In the genomic region with DNA sequence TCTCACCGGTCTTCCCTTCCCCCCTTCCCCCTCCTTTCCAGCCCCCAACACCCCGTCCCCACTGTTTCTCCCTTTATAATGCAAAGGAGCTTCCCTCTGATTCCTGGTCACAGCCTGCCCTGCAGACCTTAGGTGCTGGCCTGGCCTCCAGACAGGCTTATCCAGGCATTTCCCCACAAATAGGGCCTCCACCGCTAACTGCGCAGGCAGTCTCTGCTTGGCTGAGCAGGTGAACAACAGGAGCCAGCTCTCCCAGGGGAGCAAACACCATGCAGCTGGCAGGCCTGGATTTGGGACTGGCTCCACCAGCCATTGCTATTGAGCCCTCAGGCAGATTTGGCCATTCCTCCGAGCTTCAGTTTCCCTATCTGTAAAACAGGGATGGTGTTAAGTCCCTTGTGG, we compare ENCODE assay signal across 15 cellular contexts. TPM values are rescaled to one million over a fixed set of nuclear protein-coding genes. Genes with fewer than 3 reads are reported as not detected.
DNase-seq lines count a peak whose midpoint lies in the region; ATAC-seq and TF ChIP-seq lines count a peak whose summit lies in the region.
"Had no signal": no experiment of that assay in that cellular context is flagged by ENCODE, and none has a peak within 500 bp of the region (broad histone marks: within the 10 kb centered on the region; RNA-seq: fewer than 3 reads in every experiment).

No MANE protein-coding gene starts in this region.

- intact Hi-C loops in prostate gland (cut with DNase I) = no loop called here

- 10 to 14% methylated on average over 5 of the region's 5 CpGs for WGBS in ectodermal cell, 2 experiments
- WGBS in prostate gland = 63% methylated on average over 5 of the region's 5 CpGs

- H3K27ac ChIP-seq in ectodermal cell (ENCODE audit: insufficient read depth, low read depth, low read length, poor library complexity, severe bottlenecking) = no peak overlapping the region
- H3K27ac ChIP-seq in prostate gland = peak overlapping the region; percentile 90 to 98
- H3K27ac ChIP-seq: cardiac muscle cell, SK-N-MC had no signal

- no peaks in the 10 kb centered on the region for H3K27me3 ChIP-seq in ectodermal cell (ENCODE audit: control insufficient read depth, insufficient read depth, low read length, poor library complexity, severe bottlenecking)
- no peaks in the 10 kb centered on the region for H3K27me3 ChIP-seq in prostate gland (replicated peaks; ENCODE audit: insufficient read depth)
- H3K27me3 ChIP-seq: cardiac muscle cell had no signal

- H3K4me3 Mint-ChIP-seq in activated T-cell treated with anti-CD3 and anti-CD28 coated beads, Interleukin-2, amount 50 U/mL, for 24 hours = no peak overlapping the region
- H3K4me3 Mint-ChIP-seq: activated CD4-positive, alpha-beta T cell treated with anti-CD3 and anti-CD28 coated beads for 36 hours; stimulated activated memory B cell treated with anti-CD40 and anti-IgM and Interleukin-4, amounts not matched to agents 10 μg/mL and 1 μg/mL and 100 μg/mL, for 72 hours had no signal

- H3K4me1 Mint-ChIP-seq in activated T-cell treated with anti-CD3 and anti-CD28 coated beads, Interleukin-2, amount 50 U/mL, for 24 hours (ENCODE audit: low read depth) = peaks cover 2% of the 10 kb centered on the region
- H3K4me1 Mint-ChIP-seq: activated CD4-positive, alpha-beta T cell treated with anti-CD3 and anti-CD28 coated beads for 36 hours had no signal

- peaks cover 54% of the 10 kb centered on the region for H3K27me3 Mint-ChIP-seq in activated T-cell treated with anti-CD3 and anti-CD28 coated beads, Interleukin-2, amount 50 U/mL, for 24 hours

- H3K36me3 ChIP-seq in ectodermal cell (ENCODE audit: control insufficient read depth, insufficient read depth, low read length) (no peaks in the 10 kb centered on the region), prostate gland (no peaks in the 10 kb centered on the region)
- H3K36me3 ChIP-seq: cardiac muscle cell had no signal

- DNase-seq in DMS79 (lab: John Stamatoyannopoulos, UW) = peak; percentile 23
- DNase-seq in NCI-H1092 (lab: John Stamatoyannopoulos, UW) = peak; percentile 60
- no peak for DNase-seq in prostate gland (ENCODE audit: low spot score)
- no peak for DNase-seq in NCI-H187 treated with DMSO at 0.1 percent for 48 hours (lab: John Stamatoyannopoulos, UW)
- no peak for DNase-seq in activated T-cell treated with anti-CD3 and anti-CD28 coated beads, Interleukin-2, amount 50 U/mL, for 24 hours
- DNase-seq in anterior cingulate cortex (lab: John Stamatoyannopoulos, UW) = no peak
- DNase-seq: activated CD4-positive, alpha-beta T cell treated with anti-CD3 and anti-CD28 coated beads for 36 hours; left colon; NCI-H82; nucleus accumbens had no signal

- H3K4me3 ChIP-seq in ectodermal cell (ENCODE audit: insufficient read depth, low read depth, low read length) = peak overlapping the region; percentile 3
- no peak overlapping the region for H3K4me3 ChIP-seq in prostate gland
- H3K4me3 ChIP-seq: cardiac muscle cell, SK-N-MC had no signal

- no peaks in the 10 kb centered on the region for H3K36me3 Mint-ChIP-seq in activated T-cell treated with anti-CD3 and anti-CD28 coated beads, Interleukin-2, amount 50 U/mL, for 24 hours (ENCODE audit: low read depth)
- H3K36me3 Mint-ChIP-seq: stimulated activated memory B cell treated with anti-CD40 and anti-IgM and Interleukin-4, amounts not matched to agents 10 μg/mL and 1 μg/mL and 100 μg/mL, for 72 hours had no signal

- no peaks in the 10 kb centered on the region for H3K9me3 ChIP-seq in ectodermal cell (ENCODE audit: control insufficient read depth, low read length)
- H3K9me3 ChIP-seq in prostate gland = no peaks in the 10 kb centered on the region

- TF ChIP-seq CTCF in prostate gland (IDR thresholded peaks at IDR 0.05) = no peak

- ATAC-seq in esophagus mucosa = no peak
- ATAC-seq: activated CD4-positive, alpha-beta T cell treated with anti-CD3 and anti-CD28 coated beads for 36 hours; left colon; stimulated activated memory B cell treated with anti-CD40 and anti-IgM and Interleukin-4, amounts not matched to agents 10 μg/mL and 1 μg/mL and 100 μg/mL, for 72 hours had no signal

- H3K27ac Mint-ChIP-seq in activated T-cell treated with anti-CD3 and anti-CD28 coated beads, Interleukin-2, amount 50 U/mL, for 24 hours = no peak overlapping the region
- H3K27ac Mint-ChIP-seq: activated CD4-positive, alpha-beta T cell treated with anti-CD3 and anti-CD28 coated beads for 36 hours; stimulated activated memory B cell treated with anti-CD40 and anti-IgM and Interleukin-4, amounts not matched to agents 10 μg/mL and 1 μg/mL and 100 μg/mL, for 72 hours had no signal

- H3K4me1 ChIP-seq in ectodermal cell (ENCODE audit: control insufficient read depth, insufficient read depth, low read length) (peaks cover 22% of the 10 kb centered on the region), prostate gland (replicated peaks) (peaks cover 30% of the 10 kb centered on the region)

- H3K9me3 Mint-ChIP-seq in activated T-cell treated with anti-CD3 and anti-CD28 coated beads, Interleukin-2, amount 50 U/mL, for 24 hours = no peaks in the 10 kb centered on the region
- H3K9me3 Mint-ChIP-seq: stimulated activated memory B cell treated with anti-CD40 and anti-IgM and Interleukin-4, amounts not matched to agents 10 μg/mL and 1 μg/mL and 100 μg/mL, for 72 hours had no signal

- TF ChIP-seq POLR2A in prostate gland (IDR thresholded peaks at IDR 0.05) = no peak

RNA-seq across cellular contexts. Expression of a gene that starts 46.0 kb away (rescaled TPM):
- polyA plus RNA-seq in ectodermal cell (2013, experiment 1 of 4) = not detected
- not detected for polyA plus RNA-seq in ectodermal cell (2013, experiment 2 of 4)
- polyA plus RNA-seq in ectodermal cell (2013, experiment 3 of 4) = not detected
- not detected for polyA plus RNA-seq in ectodermal cell (2013, experiment 4 of 4)
- total RNA-seq in prostate gland = 10 to 100 TPM in 1 of 2 donors, 1 to 10 TPM in 1; 7.5 to 30.2 TPM
- total RNA-seq in esophagus mucosa = not detected
- total RNA-seq: activated CD4-positive, alpha-beta T cell treated with anti-CD3 and anti-CD28 coated beads for 36 hours; cardiac muscle cell had no signal
- polyA plus RNA-seq: cardiac muscle cell had no signal

RNA-seq across cellular contexts. Expression of a gene that starts 55.7 kb away (rescaled TPM):
- 32.3 TPM for polyA plus RNA-seq in ectodermal cell (2013, experiment 1 of 4)
- 29.6 TPM for polyA plus RNA-seq in ectodermal cell (2013, experiment 2 of 4)
- polyA plus RNA-seq in ectodermal cell (2013, experiment 3 of 4) = 19.9 TPM
- polyA plus RNA-seq in ectodermal cell (2013, experiment 4 of 4) = 23.9 TPM
- total RNA-seq in prostate gland (10 to 100 TPM; 60.0 to 64.1 TPM), esophagus mucosa (35.2 TPM)

Comparison
In these comparisons a context has a peak if more than half of its experiments do, and no peak if none do; other contexts are left out.
1. DNase-seq: peak in DMS79 (single experiment) and NCI-H1092 (single experiment); none in prostate gland (single experiment), NCI-H187 treated with DMSO at 0.1 percent for 48 hours (single experiment), activated T-cell treated with anti-CD3 and anti-CD28 coated beads, Interleukin-2, amount 50 U/mL, for 24 hours (single experiment) and anterior cingulate cortex (0 of 58).